8 cellular contexts compared by ENCODE assay signal in genomic region chr3:149717391-149718056, GRCh38. TPM values are rescaled to one million over a fixed set of nuclear protein-coding genes. Genes with fewer than 3 reads are reported as not detected.
DNase-seq lines count a peak whose midpoint lies in the region; ATAC-seq and TF ChIP-seq lines count a peak whose summit lies in the region.

No MANE protein-coding gene starts in this region.

- TF ChIP-seq CTCF in HEK293 (tag by site-specific recombination; IDR thresholded peaks at IDR 0.05) (no peak), parathyroid adenoma (IDR thresholded peaks at IDR 0.05) (peak; percentile 70)
- TF ChIP-seq CTCF in activated CD8-positive, alpha-beta T cell treated with anti-CD3 and anti-CD28 coated beads for 36 hours (IDR thresholded peaks at IDR 0.05), result peak; percentile 60

- H3K4me3 ChIP-seq in HEK293 (ENCODE audit: low read depth, low read length), result no peak overlapping the region
- peak overlapping the region; percentile 3 for H3K4me3 ChIP-seq in parathyroid adenoma (ENCODE audit: low read depth, low read length)

- intact Hi-C loops in activated CD8-positive, alpha-beta T cell treated with anti-CD3 and anti-CD28 coated beads for 36 hours (cut with micrococcal nuclease), result loop anchor here (10.0 kb wide), 1 partner anchor 203 kb away; no protein-coding TSS in a partner anchor

- H3K4me1 ChIP-seq in HEK293 (ENCODE audit: control insufficient read depth, insufficient read depth, low read length) (no peaks in the 10 kb centered on the region), parathyroid adenoma (peaks cover 4% of the 10 kb centered on the region)

- H3K9me3 Mint-ChIP-seq in activated CD8-positive, alpha-beta T cell treated with anti-CD3 and anti-CD28 coated beads for 36 hours, result peaks cover 9% of the 10 kb centered on the region

- H3K9me3 ChIP-seq in HEK293 (ENCODE audit: control insufficient read depth, insufficient read depth, low read depth, low read length) (no peaks in the 10 kb centered on the region), parathyroid adenoma (ENCODE audit: control insufficient read depth, low read length) (no peaks in the 10 kb centered on the region)

- H3K27ac Mint-ChIP-seq in activated CD8-positive, alpha-beta T cell treated with anti-CD3 and anti-CD28 coated beads for 36 hours, result no peak overlapping the region

- POLR2A ChIA-PET in HEK293 (lab: Yijun Ruan, JAX), result interaction anchor here (1.0 kb wide), 1 partner anchor 60 kb away, joined by 3 read pairs; the partner anchor contains the start of gene WWTR1
- POLR2A ChIA-PET in activated CD8-positive, alpha-beta T cell treated with anti-CD3 and anti-CD28 coated beads for 36 hours (lab: Charles Lee), result no interaction called here

- H3K4me3 Mint-ChIP-seq in activated CD8-positive, alpha-beta T cell treated with anti-CD3 and anti-CD28 coated beads for 36 hours, result no peak overlapping the region

- H3K4me1 Mint-ChIP-seq in activated CD8-positive, alpha-beta T cell treated with anti-CD3 and anti-CD28 coated beads for 36 hours (ENCODE audit: low read depth), result no peaks in the 10 kb centered on the region

- H3K36me3 Mint-ChIP-seq in activated CD8-positive, alpha-beta T cell treated with anti-CD3 and anti-CD28 coated beads for 36 hours (ENCODE audit: low read depth), result no peaks in the 10 kb centered on the region

- peak overlapping the region; percentile 65 for H2AFZ ChIP-seq in parathyroid adenoma

- H3K27me3 Mint-ChIP-seq in activated CD8-positive, alpha-beta T cell treated with anti-CD3 and anti-CD28 coated beads for 36 hours, result peaks cover 2% of the 10 kb centered on the region

- DNase-seq in DMS79 (lab: John Stamatoyannopoulos, UW) (peak; percentile 2), NCI-H226 (peak; percentile 41), glomerular endothelial cell (ENCODE audit: extremely low read depth, low read depth, low spot score) (peak; percentile 54)
- DNase-seq in activated CD8-positive, alpha-beta T cell treated with anti-CD3 and anti-CD28 coated beads for 36 hours, result peak; percentile 58
- DNase-seq in stimulated activated naive CD4-positive, alpha-beta T cell treated with Interleukin-2 at 50 U/mL for 16 hours (lab: John Stamatoyannopoulos, UW), result no peak

- H3K36me3 ChIP-seq in HEK293 (ENCODE audit: control insufficient read depth in 2 of 2, insufficient read depth in 1 of 2, low read length in 2 of 2) (no peaks in the 10 kb centered on the region), parathyroid adenoma (ENCODE audit: control insufficient read depth, insufficient read depth, low read length) (no peaks in the 10 kb centered on the region)

- no peaks in the 10 kb centered on the region for H3K79me2 ChIP-seq in parathyroid adenoma

- H3K27ac ChIP-seq in HEK293 (ENCODE audit: extremely low read depth, low read depth, low read length) (no peak overlapping the region), parathyroid adenoma (no peak overlapping the region)

- H3K27me3 ChIP-seq in parathyroid adenoma (ENCODE audit: control insufficient read depth, insufficient read depth, low read length), result no peaks in the 10 kb centered on the region

- no peak for ATAC-seq in activated CD8-positive, alpha-beta T cell treated with anti-CD3 and anti-CD28 coated beads for 36 hours
- no peak for ATAC-seq in HG02678 (IDR thresholded peaks at IDR 0.05; ENCODE audit: unreplicated experiment)

- H3K4me2 ChIP-seq in parathyroid adenoma (ENCODE audit: low read length), result peak overlapping the region; percentile 10

- CTCF ChIA-PET in HEK293 (lab: Yijun Ruan, JAX), result interaction anchor here (0.6 to 2.2 kb wide), 37 partner anchors 8 to 762 kb away, joined by 3 to 16 read pairs (median 4); partner anchors contain the start of genes COMMD2 and WWTR1
- CTCF ChIA-PET in activated CD8-positive, alpha-beta T cell treated with anti-CD3 and anti-CD28 coated beads for 36 hours (lab: Charles Lee), result interaction anchor here (0.7 to 3.7 kb wide), 18 partner anchors 8 to 220 kb away, joined by 3 to 27 read pairs (median 3); no protein-coding TSS in a partner anchor

- H3K9ac ChIP-seq in parathyroid adenoma, result no peak overlapping the region

TF ChIP-seq in HEK293, 187 proteins besides CTCF, POLR2A, EP300 and RAD21:
- TF ChIP-seq ZNF654 (tag by site-specific recombination; IDR thresholded peaks at IDR 0.05; ENCODE audit: low read depth), result peak; percentile 29
- no peak for TF ChIP-seq ZNF530 (tag by site-specific recombination; IDR thresholded peaks at IDR 0.05; ENCODE audit: low read depth)
- TF ChIP-seq ZNF571 (tag by site-specific recombination; IDR thresholded peaks at IDR 0.05), result no peak
- TF ChIP-seq PRDM1 (tag by site-specific recombination; IDR thresholded peaks at IDR 0.05), result peak; percentile 38; the same call in 1 of the 2 replicates
- no peak for TF ChIP-seq SETDB1 (IDR thresholded peaks at IDR 0.05; ENCODE audit: insufficient read length, low read length)
- TF ChIP-seq AEBP2 (tag by site-specific recombination; IDR thresholded peaks at IDR 0.05; ENCODE audit: borderline replicate concordance), result no peak
- TF ChIP-seq ZNF792 (tag by site-specific recombination; IDR thresholded peaks at IDR 0.05), result no peak
TF ChIP-seq in HEK293: peak in this region for 2.

RNA-seq across cellular contexts. Expression of gene COMMD2, which starts 34.8 kb away (rescaled TPM):
- total RNA-seq in activated CD8-positive, alpha-beta T cell treated with anti-CD3 and anti-CD28 coated beads for 36 hours, result 10 to 100 TPM; 31.0 to 31.8 TPM
- total RNA-seq in glomerular endothelial cell, result 25.9 and 34.6 TPM in 2 replicates

RNA-seq across cellular contexts. Expression of gene WWTR1, which starts 59.7 kb away (rescaled TPM):
- under 1 TPM; 0.40 to 0.63 TPM for total RNA-seq in activated CD8-positive, alpha-beta T cell treated with anti-CD3 and anti-CD28 coated beads for 36 hours
- total RNA-seq in glomerular endothelial cell, result 120 and 183 TPM in 2 replicates

Comparison
In these comparisons a context has a peak if more than half of its experiments do, and no peak if none do; other contexts are left out.
1. RNA of gene WWTR1, which starts 59.7 kb away (total RNA-seq): 120 to 183 TPM in glomerular endothelial cell; 0.40 to 0.63 TPM in activated CD8-positive, alpha-beta T cell treated with anti-CD3 and anti-CD28 coated beads for 36 hours; every median in the first group is over 10 times any median in the second.